In the genomic region with DNA sequence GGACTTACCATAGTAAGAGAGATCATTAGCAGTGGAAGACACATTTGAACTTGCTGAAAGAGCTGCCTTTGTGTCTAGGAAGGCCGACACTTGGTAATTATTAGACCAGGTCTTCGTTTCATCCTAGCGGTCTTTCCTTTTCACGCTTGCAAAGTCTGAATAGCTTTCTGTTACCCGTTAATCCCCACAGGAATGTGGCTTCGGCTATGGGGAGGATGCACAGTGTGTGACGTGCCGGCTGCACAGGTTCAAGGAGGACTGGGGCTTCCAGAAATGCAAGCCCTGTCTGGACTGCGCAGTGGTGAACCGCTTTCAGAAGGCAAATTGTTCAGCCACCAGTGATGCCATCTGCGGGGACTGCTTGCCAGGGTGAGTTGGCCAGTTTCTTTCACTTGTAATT, we compare ENCODE assay signal across 1 cellular context.
TF ChIP-seq lines count a peak whose summit lies in the region.

No MANE protein-coding gene starts in this region.

TF ChIP-seq in HepG2, 621 proteins besides CTCF, POLR2A, EP300 and RAD21 (continued from another document and continues in another):
- TF ChIP-seq, protein P1, sequence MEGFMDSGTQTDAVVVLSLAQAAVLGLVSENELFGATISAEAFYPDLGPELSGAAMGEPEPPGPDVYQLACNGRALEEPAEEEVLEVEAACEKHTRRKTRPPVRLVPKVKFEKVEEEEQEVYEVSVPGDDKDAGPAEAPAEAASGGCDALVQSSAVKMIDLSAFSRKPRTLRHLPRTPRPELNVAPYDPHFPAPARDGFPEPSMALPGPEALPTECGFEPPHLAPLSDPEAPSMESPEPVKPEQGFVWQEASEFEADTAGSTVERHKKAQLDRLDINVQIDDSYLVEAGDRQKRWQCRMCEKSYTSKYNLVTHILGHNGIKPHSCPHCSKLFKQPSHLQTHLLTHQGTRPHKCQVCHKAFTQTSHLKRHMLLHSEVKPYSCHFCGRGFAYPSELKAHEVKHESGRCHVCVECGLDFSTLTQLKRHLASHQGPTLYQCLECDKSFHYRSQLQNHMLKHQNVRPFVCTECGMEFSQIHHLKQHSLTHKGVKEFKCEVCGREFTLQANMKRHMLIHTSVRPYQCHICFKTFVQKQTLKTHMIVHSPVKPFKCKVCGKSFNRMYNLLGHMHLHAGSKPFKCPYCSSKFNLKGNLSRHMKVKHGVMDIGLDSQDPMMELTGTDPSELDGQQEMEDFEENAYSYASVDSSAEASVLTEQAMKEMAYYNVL (CRISPR knock-in tag; IDR thresholded peaks at IDR 0.05; ENCODE audit: borderline replicate concordance) = peak; percentile 72; the same call in 1 of the 2 replicates
- TF ChIP-seq RXRA (CRISPR knock-in tag; IDR thresholded peaks at IDR 0.05) = peak; percentile 77; the same call in 1 of the 2 replicates
- TF ChIP-seq, protein P2, sequence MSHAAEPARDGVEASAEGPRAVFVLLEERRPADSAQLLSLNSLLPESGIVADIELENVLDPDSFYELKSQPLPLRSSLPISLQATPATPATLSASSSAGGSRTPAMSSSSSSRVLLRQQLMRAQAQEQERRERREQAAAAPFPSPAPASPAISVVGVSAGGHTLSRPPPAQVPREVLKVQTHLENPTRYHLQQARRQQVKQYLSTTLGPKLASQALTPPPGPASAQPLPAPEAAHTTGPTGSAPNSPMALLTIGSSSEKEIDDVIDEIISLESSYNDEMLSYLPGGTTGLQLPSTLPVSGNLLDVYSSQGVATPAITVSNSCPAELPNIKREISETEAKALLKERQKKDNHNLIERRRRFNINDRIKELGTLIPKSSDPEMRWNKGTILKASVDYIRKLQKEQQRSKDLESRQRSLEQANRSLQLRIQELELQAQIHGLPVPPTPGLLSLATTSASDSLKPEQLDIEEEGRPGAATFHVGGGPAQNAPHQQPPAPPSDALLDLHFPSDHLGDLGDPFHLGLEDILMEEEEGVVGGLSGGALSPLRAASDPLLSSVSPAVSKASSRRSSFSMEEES (CRISPR knock-in tag; IDR thresholded peaks at IDR 0.05) = peak; percentile 40; the same call in 1 of the 2 replicates
- TF ChIP-seq, protein P3, sequence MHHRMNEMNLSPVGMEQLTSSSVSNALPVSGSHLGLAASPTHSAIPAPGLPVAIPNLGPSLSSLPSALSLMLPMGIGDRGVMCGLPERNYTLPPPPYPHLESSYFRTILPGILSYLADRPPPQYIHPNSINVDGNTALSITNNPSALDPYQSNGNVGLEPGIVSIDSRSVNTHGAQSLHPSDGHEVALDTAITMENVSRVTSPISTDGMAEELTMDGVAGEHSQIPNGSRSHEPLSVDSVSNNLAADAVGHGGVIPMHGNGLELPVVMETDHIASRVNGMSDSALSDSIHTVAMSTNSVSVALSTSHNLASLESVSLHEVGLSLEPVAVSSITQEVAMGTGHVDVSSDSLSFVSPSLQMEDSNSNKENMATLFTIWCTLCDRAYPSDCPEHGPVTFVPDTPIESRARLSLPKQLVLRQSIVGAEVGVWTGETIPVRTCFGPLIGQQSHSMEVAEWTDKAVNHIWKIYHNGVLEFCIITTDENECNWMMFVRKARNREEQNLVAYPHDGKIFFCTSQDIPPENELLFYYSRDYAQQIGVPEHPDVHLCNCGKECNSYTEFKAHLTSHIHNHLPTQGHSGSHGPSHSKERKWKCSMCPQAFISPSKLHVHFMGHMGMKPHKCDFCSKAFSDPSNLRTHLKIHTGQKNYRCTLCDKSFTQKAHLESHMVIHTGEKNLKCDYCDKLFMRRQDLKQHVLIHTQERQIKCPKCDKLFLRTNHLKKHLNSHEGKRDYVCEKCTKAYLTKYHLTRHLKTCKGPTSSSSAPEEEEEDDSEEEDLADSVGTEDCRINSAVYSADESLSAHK (CRISPR knock-in tag; IDR thresholded peaks at IDR 0.05; ENCODE audit: borderline replicate concordance) = no peak
- peak; percentile 79 for TF ChIP-seq MEIS1 (CRISPR knock-in tag; IDR thresholded peaks at IDR 0.05; ENCODE audit: borderline replicate concordance)
- TF ChIP-seq FOSL2 (CRISPR knock-in tag; IDR thresholded peaks at IDR 0.05) = peak; percentile 74
- peak; percentile 84 for TF ChIP-seq MIXL1 (CRISPR knock-in tag; IDR thresholded peaks at IDR 0.05)
- TF ChIP-seq KDM2A (CRISPR knock-in tag; IDR thresholded peaks at IDR 0.05; ENCODE audit: borderline replicate concordance, low read depth) = peak; percentile 53; the same call in 1 of the 2 replicates
- TF ChIP-seq ZNF263 (CRISPR knock-in tag; IDR thresholded peaks at IDR 0.05) = peak; percentile 96
- TF ChIP-seq, protein P4, sequence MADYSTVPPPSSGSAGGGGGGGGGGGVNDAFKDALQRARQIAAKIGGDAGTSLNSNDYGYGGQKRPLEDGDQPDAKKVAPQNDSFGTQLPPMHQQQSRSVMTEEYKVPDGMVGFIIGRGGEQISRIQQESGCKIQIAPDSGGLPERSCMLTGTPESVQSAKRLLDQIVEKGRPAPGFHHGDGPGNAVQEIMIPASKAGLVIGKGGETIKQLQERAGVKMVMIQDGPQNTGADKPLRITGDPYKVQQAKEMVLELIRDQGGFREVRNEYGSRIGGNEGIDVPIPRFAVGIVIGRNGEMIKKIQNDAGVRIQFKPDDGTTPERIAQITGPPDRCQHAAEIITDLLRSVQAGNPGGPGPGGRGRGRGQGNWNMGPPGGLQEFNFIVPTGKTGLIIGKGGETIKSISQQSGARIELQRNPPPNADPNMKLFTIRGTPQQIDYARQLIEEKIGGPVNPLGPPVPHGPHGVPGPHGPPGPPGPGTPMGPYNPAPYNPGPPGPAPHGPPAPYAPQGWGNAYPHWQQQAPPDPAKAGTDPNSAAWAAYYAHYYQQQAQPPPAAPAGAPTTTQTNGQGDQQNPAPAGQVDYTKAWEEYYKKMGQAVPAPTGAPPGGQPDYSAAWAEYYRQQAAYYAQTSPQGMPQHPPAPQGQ (CRISPR knock-in tag; IDR thresholded peaks at IDR 0.05; ENCODE audit: borderline replicate concordance) = no peak
- TF ChIP-seq ZNF746 (CRISPR knock-in tag; IDR thresholded peaks at IDR 0.05) = peak; percentile 56; the same call in 1 of the 2 replicates
- TF ChIP-seq STAG1 (CRISPR knock-in tag; IDR thresholded peaks at IDR 0.05) = peak; percentile 35
- peak; percentile 60; the same call in 1 of the 2 replicates for TF ChIP-seq TCF7L2 (IDR thresholded peaks at IDR 0.05; ENCODE audit: low read depth, low read length)
- TF ChIP-seq, protein P5, sequence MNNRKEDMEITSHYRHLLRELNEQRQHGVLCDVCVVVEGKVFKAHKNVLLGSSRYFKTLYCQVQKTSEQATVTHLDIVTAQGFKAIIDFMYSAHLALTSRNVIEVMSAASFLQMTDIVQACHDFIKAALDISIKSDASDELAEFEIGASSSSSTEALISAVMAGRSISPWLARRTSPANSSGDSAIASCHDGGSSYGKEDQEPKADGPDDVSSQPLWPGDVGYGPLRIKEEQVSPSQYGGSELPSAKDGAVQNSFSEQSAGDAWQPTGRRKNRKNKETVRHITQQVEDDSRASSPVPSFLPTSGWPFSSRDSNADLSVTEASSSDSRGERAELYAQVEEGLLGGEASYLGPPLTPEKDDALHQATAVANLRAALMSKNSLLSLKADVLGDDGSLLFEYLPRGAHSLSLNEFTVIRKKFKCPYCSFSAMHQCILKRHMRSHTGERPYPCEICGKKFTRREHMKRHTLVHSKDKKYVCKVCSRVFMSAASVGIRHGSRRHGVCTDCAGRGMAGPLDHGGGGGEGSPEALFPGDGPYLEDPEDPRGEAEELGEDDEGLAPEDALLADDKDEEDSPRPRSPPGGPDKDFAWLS (CRISPR knock-in tag; IDR thresholded peaks at IDR 0.05; ENCODE audit: borderline replicate concordance) = no peak
- TF ChIP-seq, protein P6, sequence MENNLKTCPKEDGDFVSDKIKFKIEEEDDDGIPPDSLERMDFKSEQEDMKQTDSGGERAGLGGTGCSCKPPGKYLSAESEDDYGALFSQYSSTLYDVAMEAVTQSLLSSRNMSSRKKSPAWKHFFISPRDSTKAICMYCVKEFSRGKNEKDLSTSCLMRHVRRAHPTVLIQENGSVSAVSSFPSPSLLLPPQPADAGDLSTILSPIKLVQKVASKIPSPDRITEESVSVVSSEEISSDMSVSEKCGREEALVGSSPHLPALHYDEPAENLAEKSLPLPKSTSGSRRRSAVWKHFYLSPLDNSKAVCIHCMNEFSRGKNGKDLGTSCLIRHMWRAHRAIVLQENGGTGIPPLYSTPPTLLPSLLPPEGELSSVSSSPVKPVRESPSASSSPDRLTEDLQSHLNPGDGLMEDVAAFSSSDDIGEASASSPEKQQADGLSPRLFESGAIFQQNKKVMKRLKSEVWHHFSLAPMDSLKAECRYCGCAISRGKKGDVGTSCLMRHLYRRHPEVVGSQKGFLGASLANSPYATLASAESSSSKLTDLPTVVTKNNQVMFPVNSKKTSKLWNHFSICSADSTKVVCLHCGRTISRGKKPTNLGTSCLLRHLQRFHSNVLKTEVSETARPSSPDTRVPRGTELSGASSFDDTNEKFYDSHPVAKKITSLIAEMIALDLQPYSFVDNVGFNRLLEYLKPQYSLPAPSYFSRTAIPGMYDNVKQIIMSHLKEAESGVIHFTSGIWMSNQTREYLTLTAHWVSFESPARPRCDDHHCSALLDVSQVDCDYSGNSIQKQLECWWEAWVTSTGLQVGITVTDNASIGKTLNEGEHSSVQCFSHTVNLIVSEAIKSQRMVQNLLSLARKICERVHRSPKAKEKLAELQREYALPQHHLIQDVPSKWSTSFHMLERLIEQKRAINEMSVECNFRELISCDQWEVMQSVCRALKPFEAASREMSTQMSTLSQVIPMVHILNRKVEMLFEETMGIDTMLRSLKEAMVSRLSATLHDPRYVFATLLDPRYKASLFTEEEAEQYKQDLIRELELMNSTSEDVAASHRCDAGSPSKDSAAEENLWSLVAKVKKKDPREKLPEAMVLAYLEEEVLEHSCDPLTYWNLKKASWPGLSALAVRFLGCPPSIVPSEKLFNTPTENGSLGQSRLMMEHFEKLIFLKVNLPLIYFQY (CRISPR knock-in tag; IDR thresholded peaks at IDR 0.05; ENCODE audit: borderline replicate concordance) = 0 out of 2 replicates have a peak, but pooled peaks have one; percentile 25
- no peak for TF ChIP-seq ZNF564 (CRISPR knock-in tag; IDR thresholded peaks at IDR 0.05)
- TF ChIP-seq, protein P7, sequence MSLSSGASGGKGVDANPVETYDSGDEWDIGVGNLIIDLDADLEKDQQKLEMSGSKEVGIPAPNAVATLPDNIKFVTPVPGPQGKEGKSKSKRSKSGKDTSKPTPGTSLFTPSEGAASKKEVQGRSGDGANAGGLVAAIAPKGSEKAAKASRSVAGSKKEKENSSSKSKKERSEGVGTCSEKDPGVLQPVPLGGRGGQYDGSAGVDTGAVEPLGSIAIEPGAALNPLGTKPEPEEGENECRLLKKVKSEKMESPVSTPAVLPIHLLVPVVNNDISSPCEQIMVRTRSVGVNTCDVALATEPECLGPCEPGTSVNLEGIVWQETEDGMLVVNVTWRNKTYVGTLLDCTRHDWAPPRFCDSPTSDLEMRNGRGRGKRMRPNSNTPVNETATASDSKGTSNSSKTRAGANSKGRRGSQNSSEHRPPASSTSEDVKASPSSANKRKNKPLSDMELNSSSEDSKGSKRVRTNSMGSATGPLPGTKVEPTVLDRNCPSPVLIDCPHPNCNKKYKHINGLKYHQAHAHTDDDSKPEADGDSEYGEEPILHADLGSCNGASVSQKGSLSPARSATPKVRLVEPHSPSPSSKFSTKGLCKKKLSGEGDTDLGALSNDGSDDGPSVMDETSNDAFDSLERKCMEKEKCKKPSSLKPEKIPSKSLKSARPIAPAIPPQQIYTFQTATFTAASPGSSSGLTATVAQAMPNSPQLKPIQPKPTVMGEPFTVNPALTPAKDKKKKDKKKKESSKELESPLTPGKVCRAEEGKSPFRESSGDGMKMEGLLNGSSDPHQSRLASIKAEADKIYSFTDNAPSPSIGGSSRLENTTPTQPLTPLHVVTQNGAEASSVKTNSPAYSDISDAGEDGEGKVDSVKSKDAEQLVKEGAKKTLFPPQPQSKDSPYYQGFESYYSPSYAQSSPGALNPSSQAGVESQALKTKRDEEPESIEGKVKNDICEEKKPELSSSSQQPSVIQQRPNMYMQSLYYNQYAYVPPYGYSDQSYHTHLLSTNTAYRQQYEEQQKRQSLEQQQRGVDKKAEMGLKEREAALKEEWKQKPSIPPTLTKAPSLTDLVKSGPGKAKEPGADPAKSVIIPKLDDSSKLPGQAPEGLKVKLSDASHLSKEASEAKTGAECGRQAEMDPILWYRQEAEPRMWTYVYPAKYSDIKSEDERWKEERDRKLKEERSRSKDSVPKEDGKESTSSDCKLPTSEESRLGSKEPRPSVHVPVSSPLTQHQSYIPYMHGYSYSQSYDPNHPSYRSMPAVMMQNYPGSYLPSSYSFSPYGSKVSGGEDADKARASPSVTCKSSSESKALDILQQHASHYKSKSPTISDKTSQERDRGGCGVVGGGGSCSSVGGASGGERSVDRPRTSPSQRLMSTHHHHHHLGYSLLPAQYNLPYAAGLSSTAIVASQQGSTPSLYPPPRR (CRISPR knock-in tag; IDR thresholded peaks at IDR 0.05; ENCODE audit: borderline replicate concordance) = peak; percentile 92
- TF ChIP-seq HNRNPL (IDR thresholded peaks at IDR 0.05; ENCODE audit: low read depth, low read length) = 0 out of 2 replicates have a peak, but pooled peaks have one; percentile 56
- TF ChIP-seq, protein P8, sequence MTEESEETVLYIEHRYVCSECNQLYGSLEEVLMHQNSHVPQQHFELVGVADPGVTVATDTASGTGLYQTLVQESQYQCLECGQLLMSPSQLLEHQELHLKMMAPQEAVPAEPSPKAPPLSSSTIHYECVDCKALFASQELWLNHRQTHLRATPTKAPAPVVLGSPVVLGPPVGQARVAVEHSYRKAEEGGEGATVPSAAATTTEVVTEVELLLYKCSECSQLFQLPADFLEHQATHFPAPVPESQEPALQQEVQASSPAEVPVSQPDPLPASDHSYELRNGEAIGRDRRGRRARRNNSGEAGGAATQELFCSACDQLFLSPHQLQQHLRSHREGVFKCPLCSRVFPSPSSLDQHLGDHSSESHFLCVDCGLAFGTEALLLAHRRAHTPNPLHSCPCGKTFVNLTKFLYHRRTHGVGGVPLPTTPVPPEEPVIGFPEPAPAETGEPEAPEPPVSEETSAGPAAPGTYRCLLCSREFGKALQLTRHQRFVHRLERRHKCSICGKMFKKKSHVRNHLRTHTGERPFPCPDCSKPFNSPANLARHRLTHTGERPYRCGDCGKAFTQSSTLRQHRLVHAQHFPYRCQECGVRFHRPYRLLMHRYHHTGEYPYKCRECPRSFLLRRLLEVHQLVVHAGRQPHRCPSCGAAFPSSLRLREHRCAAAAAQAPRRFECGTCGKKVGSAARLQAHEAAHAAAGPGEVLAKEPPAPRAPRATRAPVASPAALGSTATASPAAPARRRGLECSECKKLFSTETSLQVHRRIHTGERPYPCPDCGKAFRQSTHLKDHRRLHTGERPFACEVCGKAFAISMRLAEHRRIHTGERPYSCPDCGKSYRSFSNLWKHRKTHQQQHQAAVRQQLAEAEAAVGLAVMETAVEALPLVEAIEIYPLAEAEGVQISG (CRISPR knock-in tag; IDR thresholded peaks at IDR 0.05) = peak; percentile 77; the same call in 1 of the 2 replicates
- TF ChIP-seq, protein P9, sequence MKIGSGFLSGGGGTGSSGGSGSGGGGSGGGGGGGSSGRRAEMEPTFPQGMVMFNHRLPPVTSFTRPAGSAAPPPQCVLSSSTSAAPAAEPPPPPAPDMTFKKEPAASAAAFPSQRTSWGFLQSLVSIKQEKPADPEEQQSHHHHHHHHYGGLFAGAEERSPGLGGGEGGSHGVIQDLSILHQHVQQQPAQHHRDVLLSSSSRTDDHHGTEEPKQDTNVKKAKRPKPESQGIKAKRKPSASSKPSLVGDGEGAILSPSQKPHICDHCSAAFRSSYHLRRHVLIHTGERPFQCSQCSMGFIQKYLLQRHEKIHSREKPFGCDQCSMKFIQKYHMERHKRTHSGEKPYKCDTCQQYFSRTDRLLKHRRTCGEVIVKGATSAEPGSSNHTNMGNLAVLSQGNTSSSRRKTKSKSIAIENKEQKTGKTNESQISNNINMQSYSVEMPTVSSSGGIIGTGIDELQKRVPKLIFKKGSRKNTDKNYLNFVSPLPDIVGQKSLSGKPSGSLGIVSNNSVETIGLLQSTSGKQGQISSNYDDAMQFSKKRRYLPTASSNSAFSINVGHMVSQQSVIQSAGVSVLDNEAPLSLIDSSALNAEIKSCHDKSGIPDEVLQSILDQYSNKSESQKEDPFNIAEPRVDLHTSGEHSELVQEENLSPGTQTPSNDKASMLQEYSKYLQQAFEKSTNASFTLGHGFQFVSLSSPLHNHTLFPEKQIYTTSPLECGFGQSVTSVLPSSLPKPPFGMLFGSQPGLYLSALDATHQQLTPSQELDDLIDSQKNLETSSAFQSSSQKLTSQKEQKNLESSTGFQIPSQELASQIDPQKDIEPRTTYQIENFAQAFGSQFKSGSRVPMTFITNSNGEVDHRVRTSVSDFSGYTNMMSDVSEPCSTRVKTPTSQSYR (CRISPR knock-in tag; IDR thresholded peaks at IDR 0.05; ENCODE audit: borderline replicate concordance) = peak; percentile 46; the same call in 1 of the 2 replicates
